In genomic region chr6:73581293-73581692, GRCh38 we compare ENCODE assay signal across 9 cellular contexts.
DNase-seq lines count a peak whose midpoint lies in the region; ATAC-seq and TF ChIP-seq lines count a peak whose summit lies in the region.
"Had no signal": no experiment of that assay in that cellular context is flagged by ENCODE, and none has a peak within 500 bp of the region (broad histone marks: within the 10 kb centered on the region; RNA-seq: fewer than 3 reads in every experiment).

No MANE protein-coding gene starts in this region.

- peaks cover 3% of the 10 kb centered on the region for H3K36me3 Mint-ChIP-seq in effector memory CD8-positive, alpha-beta T cell (ENCODE audit: insufficient read depth)
- H3K36me3 Mint-ChIP-seq in nephron (ENCODE audit: low read depth): peaks cover 5% of the 10 kb centered on the region

- no peaks in the 10 kb centered on the region for H3K36me3 ChIP-seq in right atrium auricular region

- peak overlapping the region; percentile 93 to 94 for H3K27ac Mint-ChIP-seq in effector memory CD8-positive, alpha-beta T cell
- H3K27ac Mint-ChIP-seq in nephron: peak overlapping the region; percentile 30 to 100 (median 99)

- no peaks in the 10 kb centered on the region for H3K9me3 ChIP-seq in right atrium auricular region

- H3K4me3 Mint-ChIP-seq in effector memory CD8-positive, alpha-beta T cell: no peak overlapping the region
- H3K4me3 Mint-ChIP-seq in nephron: no peak overlapping the region

- no peaks in the 10 kb centered on the region for H3K27me3 Mint-ChIP-seq in effector memory CD8-positive, alpha-beta T cell
- H3K27me3 Mint-ChIP-seq in nephron (ENCODE audit: low read depth): no peaks in the 10 kb centered on the region

- peak overlapping the region; percentile 85 to 90 for H3K27ac ChIP-seq in right atrium auricular region

- H3K4me1 Mint-ChIP-seq in effector memory CD8-positive, alpha-beta T cell (ENCODE audit: low read depth in 2 of 2): peaks cover 16 to 21% of the 10 kb centered on the region in 2 donors
- H3K4me1 Mint-ChIP-seq in nephron: peaks cover 41% of the 10 kb centered on the region

- peaks cover 0 to 50% of the 10 kb centered on the region in 2 donors for H3K4me1 ChIP-seq in right atrium auricular region

- ATAC-seq in effector memory CD8-positive, alpha-beta T cell (replicated peaks): no peak
- ATAC-seq in HG03442 (IDR thresholded peaks at IDR 0.05; ENCODE audit: unreplicated experiment): no peak

- TF ChIP-seq CTCF in right atrium auricular region (IDR thresholded peaks at IDR 0.05) (no peak), nephron (IDR thresholded peaks at IDR 0.05; ENCODE audit: unreplicated experiment in 3 of 3) (no peak)

- DNase-seq in right atrium auricular region (ENCODE audit: low spot score): no peak
- no peak for DNase-seq in cardiac septum (ENCODE audit: low spot score)
- no peak for DNase-seq in effector memory CD8-positive, alpha-beta T cell
- no peak for DNase-seq in ureter (ENCODE audit: low spot score)
- no peak for DNase-seq in hypothalamus (lab: John Stamatoyannopoulos, UW)
- no peak for DNase-seq in NCI-H510A treated with DMSO at 0.1 percent for 48 hours (lab: John Stamatoyannopoulos, UW)
- DNase-seq: stimulated activated CD4-positive, alpha-beta T cell treated with anti-CD3 and anti-CD28 coated beads, Interleukin-12 subunit alpha, Interleukin-12 subunit beta, amount 100 ng/mL, for 4 hours had no signal

- intact Hi-C loops in cardiac septum (cut with DNase I): no loop called here

- H3K4me3 ChIP-seq in right atrium auricular region: no peak overlapping the region

- H3K9me3 Mint-ChIP-seq in effector memory CD8-positive, alpha-beta T cell: peaks cover 0 to 2% of the 10 kb centered on the region in 2 donors
- H3K9me3 Mint-ChIP-seq in nephron: peaks cover 6% of the 10 kb centered on the region

- no peaks in the 10 kb centered on the region for H3K27me3 ChIP-seq in right atrium auricular region
